1 cellular context compared by ENCODE assay signal in the genomic region with DNA sequence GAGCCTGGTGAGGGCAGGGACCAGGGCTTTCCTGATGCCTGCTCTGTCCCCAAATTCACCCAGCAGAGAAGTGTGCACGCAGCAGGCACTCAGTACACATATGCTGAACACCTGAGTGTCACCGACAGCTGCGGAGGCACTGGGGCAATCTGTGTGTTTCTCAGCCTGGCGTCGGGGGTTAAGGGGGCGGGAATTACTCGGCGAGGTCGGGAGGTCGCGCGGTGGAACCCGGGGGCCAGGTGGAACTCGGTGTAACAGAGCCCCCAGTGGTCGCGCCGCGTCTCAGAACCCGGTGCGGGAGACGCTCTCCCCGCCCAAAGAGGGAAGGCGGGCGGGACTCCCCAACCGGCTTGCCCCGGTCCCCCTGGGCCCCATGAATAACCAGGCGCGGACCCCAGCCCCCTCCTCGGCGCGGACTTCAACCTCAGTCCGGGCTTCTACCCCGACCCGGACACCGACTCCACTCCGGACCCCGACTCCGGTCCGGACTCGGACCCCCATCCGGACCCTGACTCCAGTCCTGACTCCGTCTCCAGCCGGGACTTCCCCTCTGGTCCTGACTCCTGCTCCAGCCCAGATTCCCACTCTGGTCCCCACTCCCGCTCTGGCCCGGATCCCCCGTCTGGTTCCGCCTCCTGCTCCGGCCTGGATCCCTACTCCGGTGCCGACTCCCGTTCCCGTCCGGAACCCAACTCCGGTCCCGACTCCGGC.
TF ChIP-seq lines count a peak whose summit lies in the region.

A gene with protein sequence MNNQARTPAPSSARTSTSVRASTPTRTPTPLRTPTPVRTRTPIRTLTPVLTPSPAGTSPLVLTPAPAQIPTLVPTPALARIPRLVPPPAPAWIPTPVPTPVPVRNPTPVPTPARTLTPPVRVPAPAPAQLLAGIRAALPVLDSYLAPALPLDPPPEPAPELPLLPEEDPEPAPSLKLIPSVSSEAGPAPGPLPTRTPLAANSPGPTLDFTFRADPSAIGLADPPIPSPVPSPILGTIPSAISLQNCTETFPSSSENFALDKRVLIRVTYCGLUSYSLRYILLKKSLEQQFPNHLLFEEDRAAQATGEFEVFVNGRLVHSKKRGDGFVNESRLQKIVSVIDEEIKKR (plus strand): TSS at position 300 of the 711 bp plus-strand sequence. CDS start 74 bp downstream, at position 374.

TF ChIP-seq in HepG2, 621 proteins besides CTCF, POLR2A, EP300 and RAD21 (continued from another document):
- TF ChIP-seq PAXIP1 (CRISPR knock-in tag; conservative IDR thresholded peaks at IDR 0.05) (no peak), HNRNPLL (IDR thresholded peaks at IDR 0.05; ENCODE audit: low read depth, low read length, poor library complexity, severe bottlenecking) (peak; percentile 34)
